13 cellular contexts compared by ENCODE assay signal in genomic region chr12:6363010-6363329, GRCh38. TPM values are rescaled to one million over a fixed set of nuclear protein-coding genes. Genes with fewer than 3 reads are reported as not detected.
DNase-seq lines count a peak whose midpoint lies in the region; ATAC-seq, FAIRE-seq and TF ChIP-seq lines count a peak whose summit lies in the region.
"Had no signal": no experiment of that assay in that cellular context is flagged by ENCODE, and none has a peak within 500 bp of the region (broad histone marks: within the 10 kb centered on the region; RNA-seq: fewer than 3 reads in every experiment).

No MANE protein-coding gene starts in this region.

- POLR2A ChIA-PET in endothelial cell of umbilical vein (lab: Charles Lee), result interaction anchor here (1.0 to 1.6 kb wide), 4 partner anchors 10 to 171 kb away, joined by 3 to 7 read pairs (median 4); no protein-coding TSS in a partner anchor

- H3K36me3 ChIP-seq in HUES64 (ENCODE audit: insufficient read depth, low read length) (peaks cover 26% of the 10 kb centered on the region; the same call in 1 of the 2 replicates), endothelial cell of umbilical vein (ENCODE audit: control insufficient read depth in 2 of 2, extremely low read depth in 1 of 2, insufficient read depth in 2 of 2, low read length in 2 of 2) (no peaks in the 10 kb centered on the region), prostate gland (no peaks in the 10 kb centered on the region)

- TF ChIP-seq POLR2A in endothelial cell of umbilical vein (IDR thresholded peaks at IDR 0.05; ENCODE audit: low read depth, low read length) (no peak), prostate gland (IDR thresholded peaks at IDR 0.05) (no peak)

- dilution Hi-C loops in endothelial cell of umbilical vein (cut with MboI; ENCODE audit: extremely low pct_ligation_motif_present, low sequenced_read_pairs), result no loop called here

- H3K4me1 Mint-ChIP-seq in nephron progenitor cell, result peaks cover 43% of the 10 kb centered on the region

- WGBS in HUES64, result 24% methylated on average over 4 of the region's 4 CpGs
- 19% methylated on average over 4 of the region's 4 CpGs for WGBS in prostate gland

- H3K4me1 ChIP-seq in HUES64 (ENCODE audit: insufficient read depth, low read length), result peaks cover 6% of the 10 kb centered on the region
- peaks cover 20% of the 10 kb centered on the region for H3K4me1 ChIP-seq in endothelial cell of umbilical vein (ENCODE audit: control insufficient read depth, extremely low read depth, insufficient read depth, low read length)
- peaks cover 7% of the 10 kb centered on the region for H3K4me1 ChIP-seq in prostate gland (replicated peaks)

- H3K4me3 ChIP-seq in HUES64 (ENCODE audit: low read length), result peak overlapping the region; percentile 68; the same call in 1 of the 2 replicates
- H3K4me3 ChIP-seq in endothelial cell of umbilical vein (replicated peaks in 1 of 3; ENCODE audit: insufficient read depth in 1 of 3, low read depth in 1 of 3, low read length in 3 of 3), result no peak overlapping the region
- peak overlapping the region; percentile 34 to 48 for H3K4me3 ChIP-seq in prostate gland

- no peaks in the 10 kb centered on the region for H3K36me3 Mint-ChIP-seq in nephron progenitor cell (ENCODE audit: low read depth)

- no peaks in the 10 kb centered on the region for H3K9me1 ChIP-seq in endothelial cell of umbilical vein (replicated peaks; ENCODE audit: control insufficient read depth, extremely low read depth, insufficient read depth, low read length)

- no peaks in the 10 kb centered on the region for H3K27me3 ChIP-seq in HUES64 (ENCODE audit: insufficient read depth, low read length)
- no peaks in the 10 kb centered on the region for H3K27me3 ChIP-seq in endothelial cell of umbilical vein (ENCODE audit: control insufficient read depth in 2 of 2, insufficient read depth in 2 of 2, low read length in 2 of 2)
- no peaks in the 10 kb centered on the region for H3K27me3 ChIP-seq in prostate gland (replicated peaks; ENCODE audit: insufficient read depth)

- H3K9ac ChIP-seq in HUES64 (ENCODE audit: low read depth, low read length) (no peak overlapping the region), endothelial cell of umbilical vein (replicated peaks; ENCODE audit: extremely low read depth, insufficient read depth, low read length) (no peak overlapping the region)

- H3K27ac Mint-ChIP-seq in nephron progenitor cell, result no peak overlapping the region
- H3K27ac Mint-ChIP-seq: activated CD4-positive, alpha-beta T cell treated with anti-CD3 and anti-CD28 coated beads for 36 hours had no signal

- H3K27me3 Mint-ChIP-seq in nephron progenitor cell (ENCODE audit: low read depth, poor library complexity), result peaks cover 12% of the 10 kb centered on the region
- H3K27me3 Mint-ChIP-seq: activated CD4-positive, alpha-beta T cell treated with anti-CD3 and anti-CD28 coated beads for 36 hours had no signal

- no peak for ATAC-seq in GM19035 (IDR thresholded peaks at IDR 0.05; ENCODE audit: unreplicated experiment)
- no peak for ATAC-seq in GM21576 (IDR thresholded peaks at IDR 0.05; ENCODE audit: unreplicated experiment)

- DNase-seq in endothelial cell of umbilical vein (ENCODE audit: low read depth, low spot score), result no peak
- no peak for DNase-seq in prostate gland (ENCODE audit: low spot score)
- DNase-seq in nephron progenitor cell, result no peak
- no peak for DNase-seq in NCI-H69 (lab: John Stamatoyannopoulos, UW)
- DNase-seq: KG1 had no signal

- BruUV-seq in endothelial cell of umbilical vein (replicated peaks; lab: Mats Ljungman, UMichigan), result no TSS peak

- no peak for TF ChIP-seq CTCF in C4-2B (conservative IDR thresholded peaks at IDR 0.05)
- TF ChIP-seq CTCF in endothelial cell of umbilical vein (IDR thresholded peaks at IDR 0.05; ENCODE audit: extremely low read depth in 1 of 2, insufficient read depth in 1 of 2, low read depth in 1 of 2, low read length in 2 of 2), result no peak
- no peak for TF ChIP-seq CTCF in prostate gland (IDR thresholded peaks at IDR 0.05)
- TF ChIP-seq CTCF in nephron progenitor cell (IDR thresholded peaks at IDR 0.05), result no peak

- H3K9me3 ChIP-seq in HUES64 (ENCODE audit: insufficient read depth, low read depth, low read length) (no peaks in the 10 kb centered on the region), endothelial cell of umbilical vein (replicated peaks; ENCODE audit: control insufficient read depth, insufficient read depth, low read length) (no peaks in the 10 kb centered on the region), prostate gland (no peaks in the 10 kb centered on the region)
- H3K9me3 ChIP-seq: mucosa of descending colon had no signal

- no peaks in the 10 kb centered on the region for H3K79me2 ChIP-seq in endothelial cell of umbilical vein (ENCODE audit: control insufficient read depth, insufficient read depth, low read length)

- H3K4me3 Mint-ChIP-seq in nephron progenitor cell, result no peak overlapping the region

- H2AFZ ChIP-seq in endothelial cell of umbilical vein (ENCODE audit: low read depth, low read length), result peak overlapping the region; percentile 35

- FAIRE-seq in endothelial cell of umbilical vein (lab: Jason Lieb, UNC), result no peak
- FAIRE-seq: G401.6 had no signal

- no peaks in the 10 kb centered on the region for H4K20me1 ChIP-seq in endothelial cell of umbilical vein (replicated peaks; ENCODE audit: control insufficient read depth, extremely low read depth, insufficient read depth, low read length)

- no peak overlapping the region for H3K4me2 ChIP-seq in endothelial cell of umbilical vein (ENCODE audit: insufficient read depth, low read length)

- intact Hi-C loops in endothelial cell of umbilical vein (cut with micrococcal nuclease) (loop anchor here (2.0 kb wide), 2 partner anchors 26 to 40 kb away; no protein-coding TSS in a partner anchor), prostate gland (cut with DNase I) (no loop called here)

- H3K27ac ChIP-seq in C4-2B, result peak overlapping the region; percentile 92
- H3K27ac ChIP-seq in HUES64 (ENCODE audit: low read depth, low read length), result no peak overlapping the region
- H3K27ac ChIP-seq in endothelial cell of umbilical vein (ENCODE audit: insufficient read depth, low read depth, low read length), result no peak overlapping the region
- peak overlapping the region; percentile 85 to 93 for H3K27ac ChIP-seq in prostate gland

- CTCF ChIA-PET in endothelial cell of umbilical vein (lab: Charles Lee), result interaction anchor here (0.9 to 2.4 kb wide), 10 partner anchors 11 to 103 kb away, joined by 3 to 33 read pairs (median 6); partner anchors contain the start of genes LTBR and TNFRSF1A

- no peaks in the 10 kb centered on the region for H3K9me3 Mint-ChIP-seq in nephron progenitor cell

TF ChIP-seq in endothelial cell of umbilical vein, 7 proteins besides CTCF, POLR2A, EP300 and RAD21 (continues in another document):
- no peak for TF ChIP-seq JUN (IDR thresholded peaks at IDR 0.05; ENCODE audit: borderline replicate concordance, insufficient read depth, insufficient read length, low read depth)

RNA-seq across cellular contexts. Expression of gene SCNN1A, which starts 12.4 kb away (rescaled TPM):
- 51.0 TPM for polyA plus RNA-seq in HUES64 (2013, experiment 1 of 2)
- 39.4 TPM for polyA plus RNA-seq in HUES64 (2013, experiment 2 of 2)
- total RNA-seq in endothelial cell of umbilical vein, result 0.18 TPM in 1 of 2 replicates, not detected in the other
- 0.12 and 0.14 TPM in 2 replicates for polyA plus RNA-seq in endothelial cell of umbilical vein
- 0.03 TPM in 2 replicates for polyA plus RNA-seq in endothelial cell of umbilical vein (2011; cell fraction: cytosol; rRNA removed)
- polyA plus RNA-seq in endothelial cell of umbilical vein (2011; cell fraction: nucleus; rRNA removed), result 0.24 and 0.40 TPM in 2 replicates
- 0.24 TPM in 1 of 2 replicates, not detected in the other for polyA plus RNA-seq in endothelial cell of umbilical vein (2012)
- not detected in 2 replicates for polyA minus RNA-seq in endothelial cell of umbilical vein
- polyA minus RNA-seq in endothelial cell of umbilical vein (2011; cell fraction: cytosol; rRNA and poly(A)+ RNA removed), result 3.2 TPM
- polyA minus RNA-seq in endothelial cell of umbilical vein (2011; cell fraction: nucleus; rRNA and poly(A)+ RNA removed), result not detected in 2 replicates
- 100 to 1,000 TPM; 128 to 211 TPM for total RNA-seq in prostate gland
- total RNA-seq: glomerular endothelial cell had no signal

RNA-seq across cellular contexts. Expression of gene LTBR, which starts 21.0 kb away (rescaled TPM):
- 1.4 TPM for polyA plus RNA-seq in HUES64 (2013, experiment 1 of 2)
- 2.5 TPM for polyA plus RNA-seq in HUES64 (2013, experiment 2 of 2)
- total RNA-seq in endothelial cell of umbilical vein (84.1 and 102 TPM in 2 replicates), prostate gland (100 to 1,000 TPM; 186 to 264 TPM)
- polyA plus RNA-seq in endothelial cell of umbilical vein, result 70.7 and 82.2 TPM in 2 replicates
- 46.4 and 59.5 TPM in 2 replicates for polyA plus RNA-seq in endothelial cell of umbilical vein (2011; cell fraction: cytosol; rRNA removed)
- 47.3 TPM in 2 replicates for polyA plus RNA-seq in endothelial cell of umbilical vein (2011; cell fraction: nucleus; rRNA removed)
- 66.7 and 93.7 TPM in 2 replicates for polyA plus RNA-seq in endothelial cell of umbilical vein (2012)
- 15.6 and 26.2 TPM in 2 replicates for polyA minus RNA-seq in endothelial cell of umbilical vein
- polyA minus RNA-seq in endothelial cell of umbilical vein (2011; cell fraction: cytosol; rRNA and poly(A)+ RNA removed), result 33.2 TPM
- polyA minus RNA-seq in endothelial cell of umbilical vein (2011; cell fraction: nucleus; rRNA and poly(A)+ RNA removed), result 17.9 and 21.2 TPM in 2 replicates

RNA-seq across cellular contexts. Expression of gene TNFRSF1A, which starts 21.1 kb away (rescaled TPM):
- polyA plus RNA-seq in HUES64 (2013, experiment 1 of 2), result 39.4 TPM
- 37.2 TPM for polyA plus RNA-seq in HUES64 (2013, experiment 2 of 2)
- 84.0 and 98.2 TPM in 2 replicates for total RNA-seq in endothelial cell of umbilical vein
- 86.5 and 92.9 TPM in 2 replicates for polyA plus RNA-seq in endothelial cell of umbilical vein
- 83.7 and 84.0 TPM in 2 replicates for polyA plus RNA-seq in endothelial cell of umbilical vein (2011; cell fraction: cytosol; rRNA removed)
- 63.0 and 68.9 TPM in 2 replicates for polyA plus RNA-seq in endothelial cell of umbilical vein (2011; cell fraction: nucleus; rRNA removed)
- polyA plus RNA-seq in endothelial cell of umbilical vein (2012), result 101 and 108 TPM in 2 replicates
- polyA minus RNA-seq in endothelial cell of umbilical vein, result 91.7 and 97.9 TPM in 2 replicates
- polyA minus RNA-seq in endothelial cell of umbilical vein (2011; cell fraction: cytosol; rRNA and poly(A)+ RNA removed), result 65.3 TPM
- polyA minus RNA-seq in endothelial cell of umbilical vein (2011; cell fraction: nucleus; rRNA and poly(A)+ RNA removed), result 58.5 and 60.2 TPM in 2 replicates
- total RNA-seq in prostate gland, result 100 to 1,000 TPM in 1 of 2 donors, 10 to 100 TPM in 1; 91.1 to 168 TPM

RNA-seq across cellular contexts. Expression of gene PLEKHG6, which starts 52.5 kb away (rescaled TPM):
- 12.1 TPM for polyA plus RNA-seq in HUES64 (2013, experiment 1 of 2)
- 11.6 TPM for polyA plus RNA-seq in HUES64 (2013, experiment 2 of 2)
- total RNA-seq in endothelial cell of umbilical vein, result 0.48 TPM in 1 of 2 replicates, not detected in the other
- 0.11 and 0.12 TPM in 2 replicates for polyA plus RNA-seq in endothelial cell of umbilical vein
- polyA plus RNA-seq in endothelial cell of umbilical vein (2011; cell fraction: cytosol; rRNA removed), result 0.09 and 0.79 TPM in 2 replicates
- polyA plus RNA-seq in endothelial cell of umbilical vein (2011; cell fraction: nucleus; rRNA removed), result 0.04 TPM in 1 of 2 replicates, not detected in the other
- polyA plus RNA-seq in endothelial cell of umbilical vein (2012), result 0.14 and 0.50 TPM in 2 replicates
- polyA minus RNA-seq in endothelial cell of umbilical vein, result not detected in 2 replicates
- polyA minus RNA-seq in endothelial cell of umbilical vein (2011; cell fraction: cytosol; rRNA and poly(A)+ RNA removed), result not detected
- not detected in 2 replicates for polyA minus RNA-seq in endothelial cell of umbilical vein (2011; cell fraction: nucleus; rRNA and poly(A)+ RNA removed)
- total RNA-seq in prostate gland, result 1 to 10 TPM; 4.6 to 6.2 TPM
- total RNA-seq: activated CD4-positive, alpha-beta T cell treated with anti-CD3 and anti-CD28 coated beads for 36 hours; glomerular endothelial cell had no signal

Comparison
In these comparisons a context has a peak if more than half of its experiments do, and no peak if none do; other contexts are left out.
1. H3K27ac ChIP-seq: peak in C4-2B (single experiment) and prostate gland (2 of 2); none in HUES64 (single experiment) and endothelial cell of umbilical vein (single experiment).
2. H3K4me3 ChIP-seq: peak in HUES64 (single experiment) and prostate gland (2 of 2); none in endothelial cell of umbilical vein (0 of 3).
3. RNA of gene SCNN1A, which starts 12.4 kb away (total RNA-seq): 128 to 211 TPM in prostate gland; 0.18 TPM in endothelial cell of umbilical vein; every median in the first group is over 10 times any median in the second.